In genomic region chr7:16636533-16637173, GRCh38 we compare ENCODE assay signal across 1 cellular context.
A peak's percentile ranks its signal among the peaks of the same experiment; 100 is the strongest.
TF ChIP-seq lines count a peak whose summit lies in the region.

No MANE protein-coding gene starts in this region.

TF ChIP-seq in HepG2, 621 proteins besides CTCF, POLR2A, EP300 and RAD21:
- TF ChIP-seq GZF1 (CRISPR knock-in tag; IDR thresholded peaks at IDR 0.05): no peak
- TF ChIP-seq, protein P1, sequence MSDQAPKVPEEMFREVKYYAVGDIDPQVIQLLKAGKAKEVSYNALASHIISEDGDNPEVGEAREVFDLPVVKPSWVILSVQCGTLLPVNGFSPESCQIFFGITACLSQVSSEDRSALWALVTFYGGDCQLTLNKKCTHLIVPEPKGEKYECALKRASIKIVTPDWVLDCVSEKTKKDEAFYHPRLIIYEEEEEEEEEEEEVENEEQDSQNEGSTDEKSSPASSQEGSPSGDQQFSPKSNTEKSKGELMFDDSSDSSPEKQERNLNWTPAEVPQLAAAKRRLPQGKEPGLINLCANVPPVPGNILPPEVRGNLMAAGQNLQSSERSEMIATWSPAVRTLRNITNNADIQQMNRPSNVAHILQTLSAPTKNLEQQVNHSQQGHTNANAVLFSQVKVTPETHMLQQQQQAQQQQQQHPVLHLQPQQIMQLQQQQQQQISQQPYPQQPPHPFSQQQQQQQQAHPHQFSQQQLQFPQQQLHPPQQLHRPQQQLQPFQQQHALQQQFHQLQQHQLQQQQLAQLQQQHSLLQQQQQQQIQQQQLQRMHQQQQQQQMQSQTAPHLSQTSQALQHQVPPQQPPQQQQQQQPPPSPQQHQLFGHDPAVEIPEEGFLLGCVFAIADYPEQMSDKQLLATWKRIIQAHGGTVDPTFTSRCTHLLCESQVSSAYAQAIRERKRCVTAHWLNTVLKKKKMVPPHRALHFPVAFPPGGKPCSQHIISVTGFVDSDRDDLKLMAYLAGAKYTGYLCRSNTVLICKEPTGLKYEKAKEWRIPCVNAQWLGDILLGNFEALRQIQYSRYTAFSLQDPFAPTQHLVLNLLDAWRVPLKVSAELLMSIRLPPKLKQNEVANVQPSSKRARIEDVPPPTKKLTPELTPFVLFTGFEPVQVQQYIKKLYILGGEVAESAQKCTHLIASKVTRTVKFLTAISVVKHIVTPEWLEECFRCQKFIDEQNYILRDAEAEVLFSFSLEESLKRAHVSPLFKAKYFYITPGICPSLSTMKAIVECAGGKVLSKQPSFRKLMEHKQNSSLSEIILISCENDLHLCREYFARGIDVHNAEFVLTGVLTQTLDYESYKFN (CRISPR knock-in tag; conservative IDR thresholded peaks at IDR 0.05): 0 out of 2 replicates have a peak, but pooled peaks have one; percentile 13
- no peak for TF ChIP-seq ATF2 (CRISPR knock-in tag; IDR thresholded peaks at IDR 0.05)
- no peak for TF ChIP-seq GFI1 (CRISPR knock-in tag; IDR thresholded peaks at IDR 0.05; ENCODE audit: borderline replicate concordance)
